33 cellular contexts compared by ENCODE assay signal in genomic region chr2:74813201-74813600, GRCh38.
"Had no signal": no experiment of that assay in that cellular context is flagged by ENCODE, and none has a peak within 500 bp of the region (broad histone marks: within the 10 kb centered on the region; RNA-seq: fewer than 3 reads in every experiment).

No MANE protein-coding gene starts in this region.

- H3K27ac Mint-ChIP-seq: activated CD4-positive, alpha-beta memory T cell treated with anti-CD3 and anti-CD28 coated beads for 36 hours; activated CD4-positive, alpha-beta T cell treated with anti-CD3 and anti-CD28 coated beads for 36 hours; activated CD4-positive, alpha-beta T cell treated with anti-CD3 and anti-CD28 coated beads, Interleukin-2, amount 10 ng/mL, durations not matched to agents 24 days and 14 days; activated CD8-positive, alpha-beta memory T cell treated with anti-CD3 and anti-CD28 coated beads, Interleukin-2, amount 10 ng/mL, durations not matched to agents 7 days and 5 days; activated CD8-positive, alpha-beta T cell treated with anti-CD3 and anti-CD28 coated beads, Interleukin-2, amount 10 ng/mL, durations not matched to agents 7 days and 5 days; activated naive CD4-positive, alpha-beta T cell treated with anti-CD3 and anti-CD28 coated beads, Interleukin-2, amount 10 ng/mL, durations not matched to agents 7 days and 5 days; activated naive CD4-positive, alpha-beta T cell treated with anti-CD3 and anti-CD28 coated beads, Interleukin-2, amount 50 U/mL, for 72 hours; activated naive CD8-positive, alpha-beta T cell treated with anti-CD3 and anti-CD28 coated beads, Interleukin-2, amount 10 ng/mL, durations not matched to agents 7 days and 5 days; activated T-helper 1 cell treated with anti-CD3 and anti-CD28 coated beads, Interleukin-12 subunit alpha, Interleukin-12 subunit beta, Interleukin-2, Interleukin-4 antibody, amounts not matched to agents 30 ng/mL and 10 ng/mL and 1 ng/mL, durations not matched to agents 14 hours and 24 hours and 36 hours; activated T-helper 2 cell treated with anti-CD3 and anti-CD28 coated beads, Interferon-gamma antibody, Interleukin-2, Interleukin-4, amounts not matched to agents 10 μg/mL and 5 μg/mL and 100 μg/mL, durations not matched to agents 14 hours and 24 hours and 36 hours; brain; dendritic cell treated with granulocyte-macrophage colony-stimulating factor and Interleukin-4, amounts not matched to agents 40 ng/mL and 50 ng/mL, for 4 days had no signal

- H3K27me3 Mint-ChIP-seq: activated CD4-positive, alpha-beta memory T cell treated with anti-CD3 and anti-CD28 coated beads for 36 hours; activated CD4-positive, alpha-beta T cell treated with anti-CD3 and anti-CD28 coated beads for 36 hours had no signal

- H3K27ac ChIP-seq: ascending aorta, breast epithelium, cardiac muscle cell, colonic mucosa, dorsolateral prefrontal cortex, esophagus muscularis mucosa, foreskin keratinocyte, gastrocnemius medialis had no signal

- H3K4me3 ChIP-seq: ascending aorta, breast epithelium, cardiac muscle cell, colonic mucosa, dorsolateral prefrontal cortex, esophagus muscularis mucosa, gastrocnemius medialis had no signal

- ATAC-seq: activated CD4-positive, alpha-beta T cell treated with anti-CD3 and anti-CD28 coated beads for 36 hours; activated CD8-positive, alpha-beta memory T cell treated with anti-CD3 and anti-CD28 coated beads, Interleukin-2, amount 10 ng/mL, durations not matched to agents 7 days and 5 days; activated CD8-positive, alpha-beta T cell treated with anti-CD3 and anti-CD28 coated beads, Interleukin-2, amount 10 ng/mL, durations not matched to agents 7 days and 5 days; activated naive CD4-positive, alpha-beta T cell treated with anti-CD3 and anti-CD28 coated beads, Interleukin-2, amount 50 U/mL, for 72 hours; foreskin keratinocyte; gastrocnemius medialis had no signal

- H3K4me1 Mint-ChIP-seq: activated CD8-positive, alpha-beta memory T cell treated with anti-CD3 and anti-CD28 coated beads, Interleukin-2, amount 10 ng/mL, durations not matched to agents 7 days and 5 days had no signal

- H3K9me3 Mint-ChIP-seq: activated CD4-positive, alpha-beta memory T cell treated with anti-CD3 and anti-CD28 coated beads for 36 hours; activated CD4-positive, alpha-beta T cell treated with anti-CD3 and anti-CD28 coated beads, Interleukin-2, amount 10 ng/mL, durations not matched to agents 24 days and 14 days; activated naive CD4-positive, alpha-beta T cell treated with anti-CD3 and anti-CD28 coated beads, Interleukin-2, amount 10 ng/mL, durations not matched to agents 7 days and 5 days; activated naive CD4-positive, alpha-beta T cell treated with anti-CD3 and anti-CD28 coated beads, Interleukin-2, amount 50 U/mL, for 72 hours; activated naive CD8-positive, alpha-beta T cell treated with anti-CD3 and anti-CD28 coated beads, Interleukin-2, amount 10 ng/mL, durations not matched to agents 7 days and 5 days; activated T-helper 1 cell treated with anti-CD3 and anti-CD28 coated beads, Interleukin-12 subunit alpha, Interleukin-12 subunit beta, Interleukin-2, Interleukin-4 antibody, amounts not matched to agents 30 ng/mL and 10 ng/mL and 1 ng/mL, durations not matched to agents 14 hours and 24 hours and 36 hours; activated T-helper 2 cell treated with anti-CD3 and anti-CD28 coated beads, Interferon-gamma antibody, Interleukin-2, Interleukin-4, amounts not matched to agents 10 μg/mL and 5 μg/mL and 100 μg/mL, durations not matched to agents 14 hours and 24 hours and 36 hours; brain; dendritic cell treated with granulocyte-macrophage colony-stimulating factor and Interleukin-4, amounts not matched to agents 40 ng/mL and 50 ng/mL, for 4 days had no signal

- H3K9me3 ChIP-seq: ascending aorta, breast epithelium, colonic mucosa, esophagus muscularis mucosa, gastrocnemius medialis had no signal

- H3K27me3 ChIP-seq: ascending aorta, breast epithelium, cardiac muscle cell, colonic mucosa, gastrocnemius medialis had no signal

- H3K4me3 Mint-ChIP-seq: activated CD4-positive, alpha-beta memory T cell treated with anti-CD3 and anti-CD28 coated beads for 36 hours; activated CD4-positive, alpha-beta T cell treated with anti-CD3 and anti-CD28 coated beads for 36 hours; activated CD4-positive, alpha-beta T cell treated with anti-CD3 and anti-CD28 coated beads, Interleukin-2, amount 10 ng/mL, durations not matched to agents 24 days and 14 days; activated CD8-positive, alpha-beta memory T cell treated with anti-CD3 and anti-CD28 coated beads, Interleukin-2, amount 10 ng/mL, durations not matched to agents 7 days and 5 days; activated CD8-positive, alpha-beta T cell treated with anti-CD3 and anti-CD28 coated beads, Interleukin-2, amount 10 ng/mL, durations not matched to agents 7 days and 5 days; activated naive CD4-positive, alpha-beta T cell treated with anti-CD3 and anti-CD28 coated beads, Interleukin-2, amount 10 ng/mL, durations not matched to agents 7 days and 5 days; activated naive CD8-positive, alpha-beta T cell treated with anti-CD3 and anti-CD28 coated beads, Interleukin-2, amount 10 ng/mL, durations not matched to agents 7 days and 5 days; activated T-helper 1 cell treated with anti-CD3 and anti-CD28 coated beads, Interleukin-12 subunit alpha, Interleukin-12 subunit beta, Interleukin-2, Interleukin-4 antibody, amounts not matched to agents 30 ng/mL and 10 ng/mL and 1 ng/mL, durations not matched to agents 14 hours and 24 hours and 36 hours; brain; dendritic cell treated with granulocyte-macrophage colony-stimulating factor and Interleukin-4, amounts not matched to agents 40 ng/mL and 50 ng/mL, for 4 days had no signal

- H3K4me1 ChIP-seq: ascending aorta, breast epithelium, colonic mucosa, foreskin keratinocyte, gastrocnemius medialis had no signal

- DNase-seq: activated CD4-positive, alpha-beta memory T cell treated with anti-CD3 and anti-CD28 coated beads for 36 hours; activated CD4-positive, alpha-beta T cell treated with anti-CD3 and anti-CD28 coated beads for 36 hours; activated CD4-positive, alpha-beta T cell treated with anti-CD3 and anti-CD28 coated beads, Interleukin-2, amount 10 ng/mL, durations not matched to agents 24 days and 14 days; activated CD4-positive, CD25-positive, alpha-beta regulatory T cell; activated CD4-positive, CD25-positive, alpha-beta regulatory T cell treated with anti-CD3 and anti-CD28 coated beads, Interleukin-2, amount 50 U/mL, for 72 hours; activated CD8-positive, alpha-beta memory T cell treated with anti-CD3 and anti-CD28 coated beads, Interleukin-2, amount 10 ng/mL, durations not matched to agents 7 days and 5 days; activated CD8-positive, alpha-beta memory T cell treated with anti-CD3 and anti-CD28 coated beads, Interleukin-2, amount 50 U/mL, for 4 hours; activated CD8-positive, alpha-beta T cell treated with anti-CD3 and anti-CD28 coated beads, Interleukin-2, amount 10 ng/mL, durations not matched to agents 7 days and 5 days; activated effector memory CD4-positive, alpha-beta T cell treated with anti-CD3 and anti-CD28 coated beads, Interleukin-2, amount 50 U/mL, for 16 hours; activated naive CD4-positive, alpha-beta T cell; activated naive CD4-positive, alpha-beta T cell treated with anti-CD3 and anti-CD28 coated beads, Interleukin-2, amount 10 ng/mL, durations not matched to agents 7 days and 5 days; activated naive CD8-positive, alpha-beta T cell treated with anti-CD3 and anti-CD28 coated beads, Interleukin-2, amount 10 ng/mL, durations not matched to agents 7 days and 5 days; activated T-cell treated with anti-CD3 and anti-CD28 coated beads, Interleukin-2, amount 50 U/mL, for 1 hour; activated T-cell treated with anti-CD3 and anti-CD28 coated beads, Interleukin-2, amount 50 U/mL, for 48 hours; central memory CD4-positive, alpha-beta T cell; cerebellar nuclear complex; colonic mucosa; dorsolateral prefrontal cortex; effector memory CD4-positive, alpha-beta T cell; erythroblast; foreskin keratinocyte; gastrocnemius medialis; glutamatergic neuron; T-helper 2 cell had no signal

- H3K36me3 ChIP-seq: ascending aorta, breast epithelium, cardiac muscle cell, colonic mucosa, esophagus muscularis mucosa, gastrocnemius medialis had no signal

- H3K36me3 Mint-ChIP-seq: activated CD4-positive, alpha-beta memory T cell treated with anti-CD3 and anti-CD28 coated beads for 36 hours; activated CD8-positive, alpha-beta memory T cell treated with anti-CD3 and anti-CD28 coated beads, Interleukin-2, amount 10 ng/mL, durations not matched to agents 7 days and 5 days; activated naive CD4-positive, alpha-beta T cell treated with anti-CD3 and anti-CD28 coated beads, Interleukin-2, amount 10 ng/mL, durations not matched to agents 7 days and 5 days; activated naive CD4-positive, alpha-beta T cell treated with anti-CD3 and anti-CD28 coated beads, Interleukin-2, amount 50 U/mL, for 72 hours; activated naive CD8-positive, alpha-beta T cell treated with anti-CD3 and anti-CD28 coated beads, Interleukin-2, amount 10 ng/mL, durations not matched to agents 7 days and 5 days; brain had no signal
